8 cellular contexts compared by ENCODE assay signal in genomic region chr16:73020409-73020884, GRCh38. TPM values are rescaled to one million over a fixed set of nuclear protein-coding genes. Genes with fewer than 3 reads are reported as not detected.
DNase-seq lines count a peak whose midpoint lies in the region; ATAC-seq, FAIRE-seq and TF ChIP-seq lines count a peak whose summit lies in the region.

No MANE protein-coding gene starts in this region.

- no peaks in the 10 kb centered on the region for H3K27me3 Mint-ChIP-seq in neural crest cell (ENCODE audit: low read depth)

- no peak for ATAC-seq in GM21825 (IDR thresholded peaks at IDR 0.05; ENCODE audit: unreplicated experiment)
- ATAC-seq in activated naive CD4-positive, alpha-beta T cell treated with anti-CD3 and anti-CD28 coated beads, Interleukin-2, amount 50 U/mL, for 72 hours, result no peak

- FAIRE-seq in GM12892 (lab: Jason Lieb, UNC), result no peak

- TF ChIP-seq CTCF in neural crest cell (conservative IDR thresholded peaks at IDR 0.05), result no peak

- TF ChIP-seq POLR2A in GM12892 (IDR thresholded peaks at IDR 0.05; ENCODE audit: low read depth, low read length), result no peak

- H3K27ac Mint-ChIP-seq in neural crest cell (ENCODE audit: unreplicated experiment), result peak overlapping the region; percentile 57
- H3K27ac Mint-ChIP-seq in activated naive CD4-positive, alpha-beta T cell treated with anti-CD3 and anti-CD28 coated beads, Interleukin-2, amount 50 U/mL, for 72 hours, result no peak overlapping the region

- no peaks in the 10 kb centered on the region for H3K36me3 Mint-ChIP-seq in neural crest cell (ENCODE audit: low read depth)
- H3K36me3 Mint-ChIP-seq in activated naive CD4-positive, alpha-beta T cell treated with anti-CD3 and anti-CD28 coated beads, Interleukin-2, amount 50 U/mL, for 72 hours, result peaks cover 0 to 4% of the 10 kb centered on the region in 2 donors

- peaks cover 84% of the 10 kb centered on the region for H3K4me1 Mint-ChIP-seq in neural crest cell

- H3K4me3 Mint-ChIP-seq in neural crest cell, result peak overlapping the region; percentile 2

- H3K9me3 Mint-ChIP-seq in neural crest cell, result no peaks in the 10 kb centered on the region
- H3K9me3 Mint-ChIP-seq in activated naive CD4-positive, alpha-beta T cell treated with anti-CD3 and anti-CD28 coated beads, Interleukin-2, amount 50 U/mL, for 72 hours, result peaks cover 0 to 5% of the 10 kb centered on the region in 2 donors

- peak; percentile 70 for DNase-seq in COLO829 (ENCODE audit: low spot score)
- peak; percentile 83 for DNase-seq in NCI-H460 (ENCODE audit: extremely low read depth, low read depth)
- peak; percentile 75 for DNase-seq in epidermal melanocyte (ENCODE audit: insufficient read length, low spot score)
- no peak for DNase-seq in neural crest cell (ENCODE audit: low read depth, low spot score)
- DNase-seq in NOMO-1 (lab: John Stamatoyannopoulos, UW; ENCODE audit: unreplicated experiment in 2 of 2), result no peak
- DNase-seq in GM12892 (ENCODE audit: insufficient read length), result no peak
- no peak for DNase-seq in activated naive CD4-positive, alpha-beta T cell treated with anti-CD3 and anti-CD28 coated beads, Interleukin-2, amount 50 U/mL, for 72 hours (ENCODE audit: low spot score in 2 of 2)

RNA-seq across cellular contexts. Expression of gene ZFHX3, which starts 27.5 kb away (rescaled TPM):
- total RNA-seq in NCI-H460 (2014; rRNA removed; shearing (Covaris generic)), result 5.5 and 5.9 TPM in 2 replicates
- polyA plus RNA-seq in NCI-H460 (2014; cell fraction: nucleus; rRNA removed), result 1.1 and 1.4 TPM in 2 replicates
- 40.1 and 46.0 TPM in 2 replicates for total RNA-seq in neural crest cell
- 4.2 TPM for polyA plus RNA-seq in GM12892 (2012; ENCODE audit: missing spikeins)
- total RNA-seq in activated naive CD4-positive, alpha-beta T cell treated with anti-CD3 and anti-CD28 coated beads, Interleukin-2, amount 50 U/mL, for 72 hours, result 1 to 10 TPM in 1 of 2 donors, under 1 TPM in 1; 0.07 to 1.7 TPM

Comparison
In these comparisons a context has a peak if more than half of its experiments do, and no peak if none do; other contexts are left out.
1. DNase-seq: peak in COLO829 (single experiment), NCI-H460 (single experiment) and epidermal melanocyte (single experiment); none in neural crest cell (single experiment), NOMO-1 (0 of 2), GM12892 (single experiment) and activated naive CD4-positive, alpha-beta T cell treated with anti-CD3 and anti-CD28 coated beads, Interleukin-2, amount 50 U/mL, for 72 hours (0 of 2).